ENCODE assay signal across 18 cellular contexts in genomic region chr14:96413526-96413925, GRCh38. TPM values are rescaled to one million over a fixed set of nuclear protein-coding genes. Genes with fewer than 3 reads are reported as not detected.
DNase-seq lines count a peak whose midpoint lies in the region; ATAC-seq and TF ChIP-seq lines count a peak whose summit lies in the region.
"Had no signal": no experiment of that assay in that cellular context is flagged by ENCODE, and none has a peak within 500 bp of the region (broad histone marks: within the 10 kb centered on the region; RNA-seq: fewer than 3 reads in every experiment).

No MANE protein-coding gene starts in this region.

- no peak overlapping the region for H3K4me2 ChIP-seq in GM23248 (ENCODE audit: unreplicated experiment)
- H3K4me2 ChIP-seq: BLaER1 treated with 17β-estradiol and CSF1 and Interleukin-3, amounts not matched to agents 10 nM and 100 nM had no signal

- H3K9me2 ChIP-seq in GM23248 (ENCODE audit: insufficient read depth), result no peaks in the 10 kb centered on the region

- H2AFZ ChIP-seq in GM23248, result no peak overlapping the region

- TF ChIP-seq CTCF in tibial nerve (IDR thresholded peaks at IDR 0.05), result no peak

- in situ Hi-C loops in GM23248 (cut with MboI), result loop anchor here (10.0 kb wide), 2 partner anchors 119 to 319 kb away; no protein-coding TSS in a partner anchor

- H3K79me2 ChIP-seq in GM23248 (ENCODE audit: insufficient read depth), result no peaks in the 10 kb centered on the region

- no peaks in the 10 kb centered on the region for H4K20me1 ChIP-seq in GM23248 (ENCODE audit: insufficient read depth)
- H4K20me1 ChIP-seq: BLaER1 treated with 17β-estradiol and CSF1 and Interleukin-3, amounts not matched to agents 10 nM and 100 nM had no signal

- ATAC-seq in stimulated activated memory B cell treated with anti-CD40 and anti-IgM and Interleukin-4, amounts not matched to agents 10 μg/mL and 1 μg/mL and 100 μg/mL, for 72 hours, result no peak
- ATAC-seq: CD8-positive, alpha-beta T cell had no signal

- peak; percentile 36 for DNase-seq in GM23248
- DNase-seq in fibroblast of gingiva (ENCODE audit: low read depth), result peak; percentile 41
- DNase-seq in activated T-cell treated with anti-CD3 and anti-CD28 coated beads, Interleukin-2, amount 50 U/mL, for 1 hour, result no peak
- no peak for DNase-seq in tibial nerve (ENCODE audit: low spot score in 2 of 2)
- no peak for DNase-seq in putamen (ENCODE audit: low spot score)
- DNase-seq: 8988T; ACHN; AML-193; Caco-2; Calu3; CD4-positive, alpha-beta T cell; CD8-positive, alpha-beta T cell; DMS79 treated with DMSO at 0.1 percent for 48 hours; GF-D8 had no signal

- WGBS in GM23248 (ENCODE audit: low coverage in 1 of 2, low lambda C conversion rate in 2 of 2, missing lambda C conversion rate in 2 of 2), 2 experiments, result 35 to 41% methylated on average over 5 of the region's 5 CpGs
- 75 to 86% methylated on average over 5 of the region's 5 CpGs for WGBS in tibial nerve, 2 donors

- H3K4me1 ChIP-seq in GM23248 (ENCODE audit: insufficient read depth) (no peaks in the 10 kb centered on the region), tibial nerve (no peaks in the 10 kb centered on the region)
- H3K4me1 ChIP-seq: BLaER1 treated with 17β-estradiol and CSF1 and Interleukin-3, amounts not matched to agents 10 nM and 100 nM; Caco-2 had no signal

- H3K27me3 ChIP-seq in GM23248 (replicated peaks; ENCODE audit: insufficient read depth), result no peaks in the 10 kb centered on the region; the same call in none of the 2 replicates
- H3K27me3 ChIP-seq in tibial nerve, result no peaks in the 10 kb centered on the region
- H3K27me3 ChIP-seq: BLaER1 treated with 17β-estradiol and CSF1 and Interleukin-3, amounts not matched to agents 10 nM and 100 nM had no signal

- H3K9me3 ChIP-seq in GM23248 (ENCODE audit: low read depth) (no peaks in the 10 kb centered on the region), tibial nerve (no peaks in the 10 kb centered on the region)
- H3K9me3 ChIP-seq: BLaER1 treated with 17β-estradiol and CSF1 and Interleukin-3, amounts not matched to agents 10 nM and 100 nM; Caco-2 had no signal

- H3K36me3 ChIP-seq in GM23248 (ENCODE audit: low read depth) (no peaks in the 10 kb centered on the region), tibial nerve (no peaks in the 10 kb centered on the region)
- H3K36me3 ChIP-seq: BLaER1 treated with 17β-estradiol and CSF1 and Interleukin-3, amounts not matched to agents 10 nM and 100 nM had no signal

- no peaks in the 10 kb centered on the region for H3K36me3 Mint-ChIP-seq in stimulated activated memory B cell treated with anti-CD40 and anti-IgM and Interleukin-4, amounts not matched to agents 10 μg/mL and 1 μg/mL and 100 μg/mL, for 72 hours
- H3K36me3 Mint-ChIP-seq: CD8-positive, alpha-beta T cell had no signal

- H3K27me3 Mint-ChIP-seq in stimulated activated memory B cell treated with anti-CD40 and anti-IgM and Interleukin-4, amounts not matched to agents 10 μg/mL and 1 μg/mL and 100 μg/mL, for 72 hours, result peaks cover 25% of the 10 kb centered on the region
- H3K27me3 Mint-ChIP-seq: CD4-positive, alpha-beta T cell had no signal

- H3K9me3 Mint-ChIP-seq in stimulated activated memory B cell treated with anti-CD40 and anti-IgM and Interleukin-4, amounts not matched to agents 10 μg/mL and 1 μg/mL and 100 μg/mL, for 72 hours, result no peaks in the 10 kb centered on the region
- H3K9me3 Mint-ChIP-seq: CD4-positive, alpha-beta T cell; CD8-positive, alpha-beta T cell had no signal

- H3K4me3 ChIP-seq in GM23248, result no peak overlapping the region
- no peak overlapping the region for H3K4me3 ChIP-seq in tibial nerve
- H3K4me3 ChIP-seq: BLaER1 treated with 17β-estradiol and CSF1 and Interleukin-3, amounts not matched to agents 10 nM and 100 nM had no signal

- TF ChIP-seq POLR2A in tibial nerve (IDR thresholded peaks at IDR 0.05), result no peak

- H3K4me1 Mint-ChIP-seq in stimulated activated memory B cell treated with anti-CD40 and anti-IgM and Interleukin-4, amounts not matched to agents 10 μg/mL and 1 μg/mL and 100 μg/mL, for 72 hours, result no peaks in the 10 kb centered on the region
- H3K4me1 Mint-ChIP-seq: B cell had no signal

- H3K4me3 Mint-ChIP-seq in stimulated activated memory B cell treated with anti-CD40 and anti-IgM and Interleukin-4, amounts not matched to agents 10 μg/mL and 1 μg/mL and 100 μg/mL, for 72 hours, result no peak overlapping the region
- H3K4me3 Mint-ChIP-seq: B cell; CD4-positive, alpha-beta T cell; CD8-positive, alpha-beta T cell had no signal

- no peak overlapping the region for H3K27ac ChIP-seq in GM23248
- H3K27ac ChIP-seq in tibial nerve, result no peak overlapping the region
- H3K27ac ChIP-seq: BLaER1 treated with 17β-estradiol and CSF1 and Interleukin-3, amounts not matched to agents 10 nM and 100 nM; C4-2B had no signal

- no peak for TF ChIP-seq EP300 in tibial nerve (IDR thresholded peaks at IDR 0.05)

- no peak overlapping the region for H3K9ac ChIP-seq in GM23248
- H3K9ac ChIP-seq: BLaER1 treated with 17β-estradiol and CSF1 and Interleukin-3, amounts not matched to agents 10 nM and 100 nM had no signal

- H3F3A ChIP-seq in GM23248 (ENCODE audit: insufficient read depth), result no peaks in the 10 kb centered on the region

- H3K27ac Mint-ChIP-seq in stimulated activated memory B cell treated with anti-CD40 and anti-IgM and Interleukin-4, amounts not matched to agents 10 μg/mL and 1 μg/mL and 100 μg/mL, for 72 hours, result peak overlapping the region; percentile 28
- H3K27ac Mint-ChIP-seq: B cell; CD4-positive, alpha-beta T cell; CD8-positive, alpha-beta T cell had no signal

RNA-seq across cellular contexts. Expression of gene AK7, which starts 21.6 kb away (rescaled TPM):
- not detected in 2 replicates for total RNA-seq in GM23248 (2014; rRNA removed; shearing (Covaris generic))
- 0.28 and 0.45 TPM in 2 replicates for polyA plus RNA-seq in GM23248 (2016; fragmentation: Nextera tagmentation; extraction: Ambion mirVana)
- total RNA-seq in tibial nerve, result 1 to 10 TPM in 3 of 4 donors, under 1 TPM in 1; 0.90 to 8.4 (median 4.4) TPM
- total RNA-seq: CD4-positive, alpha-beta T cell; CD8-positive, alpha-beta T cell had no signal

RNA-seq across cellular contexts. Expression of gene GSKIP, which starts 50.2 kb away (rescaled TPM):
- 46.5 and 47.3 TPM in 2 replicates for total RNA-seq in GM23248 (2014; rRNA removed; shearing (Covaris generic))
- polyA plus RNA-seq in GM23248 (2016; fragmentation: Nextera tagmentation; extraction: Ambion mirVana), result 35.4 and 37.3 TPM in 2 replicates
- total RNA-seq in tibial nerve, result 10 to 100 TPM in 3 of 4 donors, 1 to 10 TPM in 1; 9.9 to 23.2 (median 13.3) TPM

RNA-seq across cellular contexts. Expression of gene ATG2B, which starts 50.4 kb away (rescaled TPM):
- 10.0 and 10.7 TPM in 2 replicates for total RNA-seq in GM23248 (2014; rRNA removed; shearing (Covaris generic))
- polyA plus RNA-seq in GM23248 (2016; fragmentation: Nextera tagmentation; extraction: Ambion mirVana), result 2.5 and 2.9 TPM in 2 replicates
- total RNA-seq in tibial nerve, result 10 to 100 TPM; 26.4 to 44.9 (median 37.6) TPM

Comparison
In these comparisons a context has a peak if more than half of its experiments do, and no peak if none do; other contexts are left out.
1. DNase-seq: peak in GM23248 (single experiment) and fibroblast of gingiva (single experiment); none in activated T-cell treated with anti-CD3 and anti-CD28 coated beads, Interleukin-2, amount 50 U/mL, for 1 hour (single experiment), tibial nerve (0 of 2) and putamen (single experiment).